In genomic region chr11:67268036-67268683, GRCh38 we compare ENCODE assay signal across 8 cellular contexts. TPM values are rescaled to one million over a fixed set of nuclear protein-coding genes. Genes with fewer than 3 reads are reported as not detected.
DNase-seq lines count a peak whose midpoint lies in the region; ATAC-seq and TF ChIP-seq lines count a peak whose summit lies in the region.

No MANE protein-coding gene starts in this region.

- peaks cover 67% of the 10 kb centered on the region for H4K20me1 ChIP-seq in neural progenitor cell (ENCODE audit: low read depth)

- H3K9me3 ChIP-seq in duodenal mucosa (ENCODE audit: control insufficient read depth in 1 of 2, low read length in 2 of 2) (no peaks in the 10 kb centered on the region), neural progenitor cell (ENCODE audit: low read depth) (no peaks in the 10 kb centered on the region)

- ATAC-seq in HG02798 (IDR thresholded peaks at IDR 0.05; ENCODE audit: poor library complexity, unreplicated experiment) (peak; percentile 24), HG02840 (IDR thresholded peaks at IDR 0.05; ENCODE audit: low FRiP score, unreplicated experiment) (no peak)

- peaks cover 12% of the 10 kb centered on the region for H3K27me3 Mint-ChIP-seq in neural progenitor cell (ENCODE audit: insufficient read depth, low read depth)

- H3K9ac ChIP-seq in duodenal mucosa (ENCODE audit: low read depth in 1 of 2, low read length in 2 of 2) (peak overlapping the region; percentile 94 to 95), neural progenitor cell (no peak overlapping the region)

- H3K27me3 ChIP-seq in duodenal mucosa (ENCODE audit: control insufficient read depth in 1 of 2, insufficient read depth in 2 of 2, low read length in 2 of 2) (no peaks in the 10 kb centered on the region), neural progenitor cell (peaks cover 20% of the 10 kb centered on the region)

- H3K4me3 Mint-ChIP-seq in neural progenitor cell: peak overlapping the region; percentile 96

- H3K36me3 ChIP-seq in duodenal mucosa (ENCODE audit: control insufficient read depth in 1 of 2, insufficient read depth in 2 of 2, low read length in 2 of 2) (peaks cover 10 to 31% of the 10 kb centered on the region in 2 donors), neural progenitor cell (no peaks in the 10 kb centered on the region)

- no peaks in the 10 kb centered on the region for H3K9me3 Mint-ChIP-seq in neural progenitor cell

- peak overlapping the region; percentile 90 for H3K27ac ChIP-seq in duodenal mucosa (ENCODE audit: low read depth, low read length)
- no peak overlapping the region for H3K27ac ChIP-seq in neural progenitor cell

- peak overlapping the region; percentile 88 for H3K4me2 ChIP-seq in neural progenitor cell

- H3K4me3 ChIP-seq in duodenal mucosa (ENCODE audit: low read depth in 1 of 2, low read length in 2 of 2) (peak overlapping the region; percentile 79 to 94), neural progenitor cell (peak overlapping the region; percentile 99)

- H2AFZ ChIP-seq in neural progenitor cell (replicated peaks): no peak overlapping the region

- peaks cover 48% of the 10 kb centered on the region for H3K4me1 Mint-ChIP-seq in neural progenitor cell

- peaks cover 2% of the 10 kb centered on the region for H3K36me3 Mint-ChIP-seq in neural progenitor cell

- H3F3A ChIP-seq in neural progenitor cell (ENCODE audit: low read depth): peaks cover 32% of the 10 kb centered on the region

- TF ChIP-seq CTCF in GM10266 (IDR thresholded peaks at IDR 0.05; ENCODE audit: control insufficient read depth, insufficient read depth, low read depth, missing control alignments): no peak
- no peak for TF ChIP-seq CTCF in neural progenitor cell (IDR thresholded peaks at IDR 0.05)

- peaks cover 60 to 68% of the 10 kb centered on the region in 2 donors for H3K4me1 ChIP-seq in duodenal mucosa (ENCODE audit: control insufficient read depth in 1 of 2, insufficient read depth in 2 of 2, low read length in 2 of 2)
- peaks cover 32% of the 10 kb centered on the region for H3K4me1 ChIP-seq in neural progenitor cell

- peaks cover 62% of the 10 kb centered on the region for H3K79me2 ChIP-seq in neural progenitor cell (ENCODE audit: low read depth)

- H3K27ac Mint-ChIP-seq in neural progenitor cell: no peak overlapping the region

- peak; percentile 91 for DNase-seq in GM10266 (ENCODE audit: extremely low spot score)
- peak; percentile 57 for DNase-seq in T-helper 22 cell (ENCODE audit: low read depth)
- no peak for DNase-seq in neural progenitor cell (ENCODE audit: low spot score)
- DNase-seq in NCI-H1417 (lab: John Stamatoyannopoulos, UW): no peak
- no peak for DNase-seq in NCI-H226

RNA-seq across cellular contexts. Expression of gene GRK2, which starts 1.9 kb away (rescaled TPM):
- total RNA-seq in neural progenitor cell (ENCODE audit: low replicate concordance): 30.0 and 54.4 TPM in 2 replicates

RNA-seq across cellular contexts. Expression of gene ANKRD13D, which starts 20.9 kb away (rescaled TPM):
- 21.0 and 29.2 TPM in 2 replicates for total RNA-seq in neural progenitor cell (ENCODE audit: low replicate concordance)

RNA-seq across cellular contexts. Expression of gene SSH3, which starts 35.2 kb away (rescaled TPM):
- total RNA-seq in neural progenitor cell (ENCODE audit: low replicate concordance): 1.4 and 7.1 TPM in 2 replicates

Comparison
In these comparisons a context has a peak if more than half of its experiments do, and no peak if none do; other contexts are left out.
1. DNase-seq: peak in GM10266 (single experiment) and T-helper 22 cell (single experiment); none in neural progenitor cell (single experiment), NCI-H1417 (0 of 3) and NCI-H226 (single experiment).